Comparison of ENCODE assay signal across 15 cellular contexts in the genomic region with DNA sequence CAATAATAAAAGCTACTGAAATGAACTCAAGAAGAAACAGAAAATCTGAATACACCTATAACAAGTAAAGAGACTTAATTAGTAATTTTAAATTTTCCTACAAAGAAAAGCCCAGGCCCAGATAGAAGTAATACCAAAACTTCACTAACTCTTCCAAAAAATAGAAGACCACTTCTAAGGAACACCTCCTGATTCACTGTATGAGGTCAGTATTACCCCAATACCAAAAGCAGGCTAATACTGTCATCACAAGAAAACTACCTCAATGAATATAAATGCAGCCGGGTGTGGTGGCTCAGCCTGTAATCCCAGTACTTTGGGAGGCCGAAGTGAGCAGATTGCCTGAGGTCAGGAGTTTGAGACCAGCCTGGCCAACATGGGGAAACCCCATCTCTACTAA. TPM values are rescaled to one million over a fixed set of nuclear protein-coding genes. Genes with fewer than 3 reads are reported as not detected.
A peak's percentile ranks its signal among the peaks of the same experiment; 100 is the strongest.
DNase-seq lines count a peak whose midpoint lies in the region; ATAC-seq and TF ChIP-seq lines count a peak whose summit lies in the region.
"Had no signal": no experiment of that assay in that cellular context is flagged by ENCODE, and none has a peak within 500 bp of the region (broad histone marks: within the 10 kb centered on the region; RNA-seq: fewer than 3 reads in every experiment).

No MANE protein-coding gene starts in this region.

- H3K36me3 Mint-ChIP-seq in activated CD4-positive, alpha-beta T cell treated with anti-CD3 and anti-CD28 coated beads for 36 hours (ENCODE audit: low read depth), result no peaks in the 10 kb centered on the region
- no peaks in the 10 kb centered on the region for H3K36me3 Mint-ChIP-seq in activated T-helper 17 cell treated with anti-CD3 and anti-CD28 coated beads, Interleukin-2, amount 50 U/mL, for 72 hours (ENCODE audit: low read depth)
- H3K36me3 Mint-ChIP-seq in nephron (ENCODE audit: low read depth), result no peaks in the 10 kb centered on the region
- no peaks in the 10 kb centered on the region for H3K36me3 Mint-ChIP-seq in HFFc6 (ENCODE audit: low read depth)
- H3K36me3 Mint-ChIP-seq: CD4-positive, CD25-positive, alpha-beta regulatory T cell; CD8-positive, alpha-beta T cell had no signal

- DNase-seq in activated CD4-positive, alpha-beta T cell treated with anti-CD3 and anti-CD28 coated beads for 36 hours, result no peak
- no peak for DNase-seq in activated CD4-positive, alpha-beta T cell treated with anti-CD3 and anti-CD28 coated beads for 4 hours
- DNase-seq in G401 (ENCODE audit: low spot score) (no peak), HFFc6 (no peak)
- DNase-seq: Caco-2; CD4-positive, CD25-positive, alpha-beta regulatory T cell; CD8-positive, alpha-beta T cell; DMS153; DND-41; GDM1; GOT3 had no signal

- no peak overlapping the region for H3K4me3 Mint-ChIP-seq in activated CD4-positive, alpha-beta T cell treated with anti-CD3 and anti-CD28 coated beads for 36 hours
- H3K4me3 Mint-ChIP-seq in activated T-helper 17 cell treated with anti-CD3 and anti-CD28 coated beads, Interleukin-2, amount 50 U/mL, for 72 hours, result no peak overlapping the region
- H3K4me3 Mint-ChIP-seq in nephron (no peak overlapping the region), HFFc6 (no peak overlapping the region)
- H3K4me3 Mint-ChIP-seq: B cell; CD4-positive, CD25-positive, alpha-beta regulatory T cell; CD8-positive, alpha-beta T cell had no signal

- POLR2A ChIA-PET in activated CD4-positive, alpha-beta T cell treated with anti-CD3 and anti-CD28 coated beads for 36 hours (lab: Charles Lee), result no interaction called here

- in situ Hi-C loops in G401 (cut with HindIII; ENCODE audit: low sequenced_read_pairs), result no loop called here

- intact Hi-C loops in activated CD4-positive, alpha-beta T cell treated with anti-CD3 and anti-CD28 coated beads for 36 hours (cut with DNase I, micrococcal nuclease), result no loop called here

- H3K27me3 Mint-ChIP-seq in activated CD4-positive, alpha-beta T cell treated with anti-CD3 and anti-CD28 coated beads for 36 hours, result no peaks in the 10 kb centered on the region
- no peaks in the 10 kb centered on the region for H3K27me3 Mint-ChIP-seq in activated T-helper 17 cell treated with anti-CD3 and anti-CD28 coated beads, Interleukin-2, amount 50 U/mL, for 72 hours
- H3K27me3 Mint-ChIP-seq in nephron (ENCODE audit: low read depth) (peaks cover 4% of the 10 kb centered on the region), HFFc6 (ENCODE audit: insufficient read depth) (peaks cover 7% of the 10 kb centered on the region; the same call in 1 of the 2 replicates)

- no peak for TF ChIP-seq CTCF in nephron (IDR thresholded peaks at IDR 0.05; ENCODE audit: unreplicated experiment in 3 of 3)
- TF ChIP-seq CTCF in HFFc6 (IDR thresholded peaks at IDR 0.05), result no peak

- H3K27ac Mint-ChIP-seq in activated CD4-positive, alpha-beta T cell treated with anti-CD3 and anti-CD28 coated beads for 36 hours, result no peak overlapping the region
- no peak overlapping the region for H3K27ac Mint-ChIP-seq in activated T-helper 17 cell treated with anti-CD3 and anti-CD28 coated beads, Interleukin-2, amount 50 U/mL, for 72 hours
- H3K27ac Mint-ChIP-seq in nephron (peak overlapping the region in 2 of 3 experiments; percentile 54 to 66), HFFc6 (no peak overlapping the region)
- H3K27ac Mint-ChIP-seq: B cell; CD4-positive, CD25-positive, alpha-beta regulatory T cell; CD8-positive, alpha-beta T cell had no signal

- ATAC-seq in activated CD4-positive, alpha-beta T cell treated with anti-CD3 and anti-CD28 coated beads for 36 hours, result peak; percentile 39
- peak; percentile 49 for ATAC-seq in activated T-helper 17 cell treated with anti-CD3 and anti-CD28 coated beads, Interleukin-2, amount 50 U/mL, for 72 hours (replicated peaks)
- ATAC-seq: CD8-positive, alpha-beta T cell; GM12878 had no signal

- peaks cover 5% of the 10 kb centered on the region for H3K4me1 Mint-ChIP-seq in activated CD4-positive, alpha-beta T cell treated with anti-CD3 and anti-CD28 coated beads for 36 hours
- H3K4me1 Mint-ChIP-seq in activated T-helper 17 cell treated with anti-CD3 and anti-CD28 coated beads, Interleukin-2, amount 50 U/mL, for 72 hours, result no peaks in the 10 kb centered on the region
- H3K4me1 Mint-ChIP-seq in nephron (peaks cover 42% of the 10 kb centered on the region), HFFc6 (ENCODE audit: low read depth) (peaks cover 16% of the 10 kb centered on the region; the same call in 1 of the 2 replicates)
- H3K4me1 Mint-ChIP-seq: B cell; CD4-positive, CD25-positive, alpha-beta regulatory T cell had no signal

- no peaks in the 10 kb centered on the region for H3K9me3 Mint-ChIP-seq in activated CD4-positive, alpha-beta T cell treated with anti-CD3 and anti-CD28 coated beads for 36 hours (ENCODE audit: low read depth)
- H3K9me3 Mint-ChIP-seq in activated T-helper 17 cell treated with anti-CD3 and anti-CD28 coated beads, Interleukin-2, amount 50 U/mL, for 72 hours, result no peaks in the 10 kb centered on the region
- H3K9me3 Mint-ChIP-seq in nephron, result no peaks in the 10 kb centered on the region
- no peaks in the 10 kb centered on the region for H3K9me3 Mint-ChIP-seq in HFFc6
- H3K9me3 Mint-ChIP-seq: CD4-positive, CD25-positive, alpha-beta regulatory T cell; CD8-positive, alpha-beta T cell had no signal

- CTCF ChIA-PET in activated CD4-positive, alpha-beta T cell treated with anti-CD3 and anti-CD28 coated beads for 36 hours (lab: Charles Lee), result no interaction called here

RNA-seq across cellular contexts. Expression of a gene that starts 36.0 kb away (rescaled TPM):
- 10 to 100 TPM; 42.1 to 50.7 TPM for total RNA-seq in activated CD4-positive, alpha-beta T cell treated with anti-CD3 and anti-CD28 coated beads for 36 hours
- 10 to 100 TPM; 39.7 to 48.6 TPM for total RNA-seq in activated T-helper 17 cell treated with anti-CD3 and anti-CD28 coated beads, Interleukin-2, amount 50 U/mL, for 72 hours
- 4.2 and 4.5 TPM in 2 replicates for total RNA-seq in G401 (2014; rRNA removed; shearing (Covaris generic))
- total RNA-seq in HFFc6 (2021; fragmentation: NEBNext Ultra II Directional; extraction: Animal tissue kit (Norgen Biotek cat#: 25700)), result 10 to 100 TPM in 2 of 6 experiments, 1 to 10 TPM in 4; 4.3 to 29.9 (median 6.5) TPM

Comparison
In these comparisons a context has a peak if more than half of its experiments do, and no peak if none do; other contexts are left out.
1. H3K27ac Mint-ChIP-seq: peak in nephron (2 of 3); none in activated CD4-positive, alpha-beta T cell treated with anti-CD3 and anti-CD28 coated beads for 36 hours (single experiment), activated T-helper 17 cell treated with anti-CD3 and anti-CD28 coated beads, Interleukin-2, amount 50 U/mL, for 72 hours (single experiment) and HFFc6 (single experiment).